ENCODE assay signal across 4 cellular contexts in genomic region chr4:1825326-1825725, GRCh38.
TF ChIP-seq lines count a peak whose summit lies in the region.

No MANE protein-coding gene starts in this region.

TF ChIP-seq in SK-N-SH, 30 proteins besides CTCF, POLR2A, EP300 and RAD21 (continues in another document):
- TF ChIP-seq REST (IDR thresholded peaks at IDR 0.05; ENCODE audit: low read depth, low read length): no peak
- TF ChIP-seq NRF1 (IDR thresholded peaks at IDR 0.05; ENCODE audit: low read depth, low read length): no peak
- no peak for TF ChIP-seq SIN3A (IDR thresholded peaks at IDR 0.05; ENCODE audit: borderline replicate concordance, low read depth, low read length)
- no peak for TF ChIP-seq CHD2 (IDR thresholded peaks at IDR 0.05; ENCODE audit: low read length, partially characterized antibody)
- TF ChIP-seq GATA2 (CRISPR knock-in tag; IDR thresholded peaks at IDR 0.05): no peak
- TF ChIP-seq MXI1 (IDR thresholded peaks at IDR 0.05; ENCODE audit: low read depth, low read length): no peak
- TF ChIP-seq TCF12 (IDR thresholded peaks at IDR 0.05): no peak
- TF ChIP-seq MEF2A (IDR thresholded peaks at IDR 0.05; ENCODE audit: borderline replicate concordance, low read depth): no peak
- TF ChIP-seq PBX3 (IDR thresholded peaks at IDR 0.05): no peak
- TF ChIP-seq FOSL2 (IDR thresholded peaks at IDR 0.05; ENCODE audit: borderline replicate concordance, low read depth): no peak

TF ChIP-seq in SK-N-SH treated with all-trans-retinoic acid at 6 μM for 48 hours, 23 proteins besides CTCF, POLR2A, EP300 and RAD21:
- no peak for TF ChIP-seq CREB5 (CRISPR knock-in tag; IDR thresholded peaks at IDR 0.05; ENCODE audit: low read depth)
- TF ChIP-seq GLIS3 (CRISPR knock-in tag; IDR thresholded peaks at IDR 0.05): no peak
- TF ChIP-seq ZC3H10 (CRISPR knock-in tag; IDR thresholded peaks at IDR 0.05): no peak
- no peak for TF ChIP-seq PPARA (CRISPR knock-in tag; IDR thresholded peaks at IDR 0.05; ENCODE audit: borderline replicate concordance)

TF ChIP-seq in Ishikawa, 13 proteins besides CTCF, POLR2A, EP300 and RAD21:
- TF ChIP-seq, protein P1, sequence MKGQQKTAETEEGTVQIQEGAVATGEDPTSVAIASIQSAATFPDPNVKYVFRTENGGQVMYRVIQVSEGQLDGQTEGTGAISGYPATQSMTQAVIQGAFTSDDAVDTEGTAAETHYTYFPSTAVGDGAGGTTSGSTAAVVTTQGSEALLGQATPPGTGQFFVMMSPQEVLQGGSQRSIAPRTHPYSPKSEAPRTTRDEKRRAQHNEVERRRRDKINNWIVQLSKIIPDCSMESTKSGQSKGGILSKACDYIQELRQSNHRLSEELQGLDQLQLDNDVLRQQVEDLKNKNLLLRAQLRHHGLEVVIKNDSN (IDR thresholded peaks at IDR 0.05): no peak
- peak; percentile 44 for TF ChIP-seq NFIC (IDR thresholded peaks at IDR 0.05)
- TF ChIP-seq REST (IDR thresholded peaks at IDR 0.05; ENCODE audit: low read depth): no peak

TF ChIP-seq in K562, 482 proteins besides CTCF, POLR2A, EP300 and RAD21:
- TF ChIP-seq NFIX (CRISPR knock-in tag; IDR thresholded peaks at IDR 0.05; ENCODE audit: low read depth) (peak; percentile 51), ATF3 (IDR thresholded peaks at IDR 0.05) (no peak), ATF3 (CRISPR knock-in tag; conservative IDR thresholded peaks at IDR 0.05) (no peak), ZNF507 (tag; conservative IDR thresholded peaks at IDR 0.05) (no peak), MEF2A (IDR thresholded peaks at IDR 0.05; ENCODE audit: control insufficient read depth, low read depth, low read length) (no peak), TRIM28 (IDR thresholded peaks at IDR 0.05) (no peak), MEF2D (tag; conservative IDR thresholded peaks at IDR 0.05; ENCODE audit: low read depth) (no peak), KAT8 (IDR thresholded peaks at IDR 0.05; ENCODE audit: low read depth) (no peak), SETDB1 (IDR thresholded peaks at IDR 0.05; ENCODE audit: low read length) (no peak), ZNF197 (CRISPR knock-in tag; IDR thresholded peaks at IDR 0.05; ENCODE audit: low read depth) (no peak), NCOA6 (IDR thresholded peaks at IDR 0.05) (no peak), CSDE1 (IDR thresholded peaks at IDR 0.05) (no peak), ETS2 (tag; IDR thresholded peaks at IDR 0.05; ENCODE audit: borderline replicate concordance, poor library complexity, severe bottlenecking) (no peak), E2F4 (CRISPR knock-in tag; IDR thresholded peaks at IDR 0.05; ENCODE audit: low read depth) (no peak), PKNOX1 (IDR thresholded peaks at IDR 0.05) (no peak), NFYB (IDR thresholded peaks at IDR 0.05; ENCODE audit: extremely low read depth, insufficient read length) (no peak), HNRNPUL1 (IDR thresholded peaks at IDR 0.05; ENCODE audit: low read length) (no peak), DACH1 (IDR thresholded peaks at IDR 0.05; ENCODE audit: partially characterized antibody) (no peak), SIX5 (IDR thresholded peaks at IDR 0.05; ENCODE audit: borderline replicate concordance in 1 of 2, insufficient read depth in 1 of 2, low read depth in 1 of 2, low read length in 2 of 2) (no peak), NFIC (IDR thresholded peaks at IDR 0.05) (peak; percentile 91), ZNF408 (CRISPR knock-in tag; IDR thresholded peaks at IDR 0.05; ENCODE audit: low read depth) (no peak), SLC30A9 (CRISPR knock-in tag; IDR thresholded peaks at IDR 0.05) (no peak), NFATC3 (IDR thresholded peaks at IDR 0.05) (no peak), FOXJ3 (CRISPR knock-in tag; IDR thresholded peaks at IDR 0.05) (no peak), ZNF318 (IDR thresholded peaks at IDR 0.05; ENCODE audit: borderline replicate concordance in 1 of 2, low read depth in 1 of 2) (no peak), POLR2G (IDR thresholded peaks at IDR 0.05; ENCODE audit: low read depth, low read length) (0 out of 2 replicates have a peak, but pooled peaks have one; percentile 38), ZNF395 (CRISPR knock-in tag; IDR thresholded peaks at IDR 0.05) (no peak)
TF ChIP-seq in K562: peak in this region for 3.
